In genomic region chrX:153927936-153928760, GRCh38 we compare ENCODE assay signal across 1 cellular context.
A peak's percentile ranks its signal among the peaks of the same experiment; 100 is the strongest.
TF ChIP-seq lines count a peak whose summit lies in the region.

No MANE protein-coding gene starts in this region.

TF ChIP-seq in K562, 482 proteins besides CTCF, POLR2A, EP300 and RAD21 (continued from another document and continues in another):
- TF ChIP-seq MNT (conservative IDR thresholded peaks at IDR 0.05) (peak; percentile 74 to 85), ELF1 (tag; IDR thresholded peaks at IDR 0.05) (peak; percentile 89), CHAMP1 (IDR thresholded peaks at IDR 0.05) (no peak), ZBTB40 (IDR thresholded peaks at IDR 0.05) (peak; percentile 78), ZBTB40 (CRISPR knock-in tag; IDR thresholded peaks at IDR 0.05) (no peak), TRIM28 (IDR thresholded peaks at IDR 0.05) (no peak), POLR2AphosphoS2 (IDR thresholded peaks at IDR 0.05; ENCODE audit: low read length) (peak; percentile 87; the same call in 1 of the 2 replicates), ZBTB26 (CRISPR knock-in tag; IDR thresholded peaks at IDR 0.05) (no peak), ARID3A (IDR thresholded peaks at IDR 0.05; ENCODE audit: borderline replicate concordance, low read depth, low read length) (no peak), MAFG (tag; conservative IDR thresholded peaks at IDR 0.05) (no peak), ZNF407 (IDR thresholded peaks at IDR 0.05; ENCODE audit: low read depth) (no peak), ZNF518B (CRISPR knock-in tag; IDR thresholded peaks at IDR 0.05) (no peak)
